Comparison of ENCODE assay signal across 7 cellular contexts in genomic region chr9:132760057-132760456, GRCh38.
"Had no signal": no experiment of that assay in that cellular context is flagged by ENCODE, and none has a peak within 500 bp of the region (broad histone marks: within the 10 kb centered on the region; RNA-seq: fewer than 3 reads in every experiment).

No MANE protein-coding gene starts in this region.

- H3K4me2 ChIP-seq: GM23338 had no signal

- H3K9me3 ChIP-seq: HAP-1 had no signal

- H2AFZ ChIP-seq: GM23338 had no signal

- H3K36me3 Mint-ChIP-seq: IgD-negative memory B cell had no signal

- FAIRE-seq: HTR-8/SVneo had no signal

- H3K4me3 Mint-ChIP-seq: GM23338, IgD-negative memory B cell had no signal

- ATAC-seq: GM23338, HCT116 had no signal

- H3K9me3 Mint-ChIP-seq: GM23338, IgD-negative memory B cell had no signal

- H3K4me1 ChIP-seq: HAP-1 had no signal

- H3K36me3 ChIP-seq: HAP-1 had no signal

- H3K27ac Mint-ChIP-seq: GM23338 had no signal

- H3K4me3 ChIP-seq: GM23338, HAP-1 had no signal

- DNase-seq: H7, KG1 had no signal
